ENCODE assay signal across 9 cellular contexts in genomic region chr6:46734867-46735719, GRCh38. TPM values are rescaled to one million over a fixed set of nuclear protein-coding genes. Genes with fewer than 3 reads are reported as not detected.
DNase-seq lines count a peak whose midpoint lies in the region; ATAC-seq and TF ChIP-seq lines count a peak whose summit lies in the region.
"Had no signal": no experiment of that assay in that cellular context is flagged by ENCODE, and none has a peak within 500 bp of the region (broad histone marks: within the 10 kb centered on the region; RNA-seq: fewer than 3 reads in every experiment).

Gene PLA2G7 (minus strand): TSS chr6:46735375. CDS start chr6:46722891, 12,484 bp downstream.

- no peak within 1 kb of the TSS for H3K27ac Mint-ChIP-seq in activated naive CD8-positive, alpha-beta T cell treated with anti-CD3 and anti-CD28 coated beads, Interleukin-2, amount 50 U/mL, for 24 hours
- H3K27ac Mint-ChIP-seq: T-helper 1 cell treated with Interleukin-12 subunit alpha and Interleukin-12 subunit beta and Interleukin-4 antibody, amounts not matched to agents 30 μg/mL and 1 μg/mL, for 36 hours had no signal

- 1% methylated on average over 69 to 73 of the region's 73 CpGs for WGBS in psoas muscle, 3 donors

- intact Hi-C loops in psoas muscle (cut with DNase I), result no loop called here

- H3K36me3 ChIP-seq in psoas muscle (ENCODE audit: insufficient read depth in 1 of 2, low read depth in 1 of 2), result no peaks in the 10 kb centered on the region

- peak; percentile 49 for ATAC-seq in activated naive CD8-positive, alpha-beta T cell treated with anti-CD3 and anti-CD28 coated beads, Interleukin-2, amount 50 U/mL, for 24 hours
- peak; percentile 48 to 80 (median 60) for ATAC-seq in psoas muscle

- no peaks in the 10 kb centered on the region for H3K9me3 Mint-ChIP-seq in activated naive CD8-positive, alpha-beta T cell treated with anti-CD3 and anti-CD28 coated beads, Interleukin-2, amount 50 U/mL, for 24 hours
- H3K9me3 Mint-ChIP-seq: T-helper 1 cell treated with Interleukin-12 subunit alpha and Interleukin-12 subunit beta and Interleukin-4 antibody, amounts not matched to agents 30 μg/mL and 1 μg/mL, for 36 hours had no signal

- peaks cover 3% of the 10 kb centered on the region for H3K4me1 Mint-ChIP-seq in activated naive CD8-positive, alpha-beta T cell treated with anti-CD3 and anti-CD28 coated beads, Interleukin-2, amount 50 U/mL, for 24 hours

- peak within 1 kb of the TSS; percentile 54 for H3K4me3 Mint-ChIP-seq in activated naive CD8-positive, alpha-beta T cell treated with anti-CD3 and anti-CD28 coated beads, Interleukin-2, amount 50 U/mL, for 24 hours
- H3K4me3 Mint-ChIP-seq: T-helper 1 cell treated with Interleukin-12 subunit alpha and Interleukin-12 subunit beta and Interleukin-4 antibody, amounts not matched to agents 30 μg/mL and 1 μg/mL, for 36 hours had no signal

- H3K4me3 ChIP-seq in psoas muscle, result peak within 1 kb of the TSS; percentile 80

- H3K36me3 Mint-ChIP-seq in activated naive CD8-positive, alpha-beta T cell treated with anti-CD3 and anti-CD28 coated beads, Interleukin-2, amount 50 U/mL, for 24 hours (ENCODE audit: low read depth), result no peaks in the 10 kb centered on the region

- H3K27me3 ChIP-seq in psoas muscle (ENCODE audit: insufficient read depth in 3 of 3, low read length in 2 of 3), result peaks cover 0 to 39% (median 3%) of the 10 kb centered on the region in 3 donors

- DNase-seq in NCI-H1417 (lab: John Stamatoyannopoulos, UW) (peak in 2 of 3 experiments; percentile 73 to 76), NCI-H1417 treated with DMSO at 0.1 percent for 48 hours (lab: John Stamatoyannopoulos, UW) (no peak), hepatic stellate cell (ENCODE audit: low spot score) (peak; percentile 23), psoas muscle (peak; percentile 15 to 51), OCI-M2 (lab: John Stamatoyannopoulos, UW; ENCODE audit: unreplicated experiment) (no peak), NOMO-1 treated with dmso at 0.1 percent for 144 hours (lab: John Stamatoyannopoulos, UW; ENCODE audit: unreplicated experiment) (no peak)
- no peak for DNase-seq in activated naive CD8-positive, alpha-beta T cell treated with anti-CD3 and anti-CD28 coated beads, Interleukin-2, amount 50 U/mL, for 24 hours
- no peak for DNase-seq in activated CD4-positive, CD25-positive, alpha-beta regulatory T cell (lab: John Stamatoyannopoulos, UW)

- no peak for TF ChIP-seq CTCF in psoas muscle (IDR thresholded peaks at IDR 0.05)

- H3K27me3 Mint-ChIP-seq in activated naive CD8-positive, alpha-beta T cell treated with anti-CD3 and anti-CD28 coated beads, Interleukin-2, amount 50 U/mL, for 24 hours, result peaks cover 59% of the 10 kb centered on the region

- peaks cover 8% of the 10 kb centered on the region for H3K4me1 ChIP-seq in psoas muscle

- H3K9me3 ChIP-seq in psoas muscle, result no peaks in the 10 kb centered on the region

- H3K27ac ChIP-seq in psoas muscle, result no peak within 1 kb of the TSS

RNA-seq across cellular contexts. Expression of gene PLA2G7, which starts in this region (rescaled TPM):
- total RNA-seq in psoas muscle, result under 1 TPM in 2 of 4 donors, not detected in 2; 0.38 to 0.66 TPM
- under 1 TPM in 2 of 3 donors, not detected in 1; 0.03 to 0.05 TPM for polyA plus RNA-seq in psoas muscle

Comparison
In these comparisons a context has a peak if more than half of its experiments do, and no peak if none do; other contexts are left out.
1. DNase-seq: peak in NCI-H1417 (2 of 3) and hepatic stellate cell (single experiment); none in NCI-H1417 treated with DMSO at 0.1 percent for 48 hours (single experiment), activated naive CD8-positive, alpha-beta T cell treated with anti-CD3 and anti-CD28 coated beads, Interleukin-2, amount 50 U/mL, for 24 hours (single experiment), OCI-M2 (single experiment), activated CD4-positive, CD25-positive, alpha-beta regulatory T cell (0 of 4) and NOMO-1 treated with dmso at 0.1 percent for 144 hours (single experiment).
2. Peak in DNase-seq, ATAC-seq and H3K4me3 ChIP-seq in psoas muscle; RNA of the gene not detected or under 1 TPM.